1 cellular context compared by ENCODE assay signal in the genomic region with DNA sequence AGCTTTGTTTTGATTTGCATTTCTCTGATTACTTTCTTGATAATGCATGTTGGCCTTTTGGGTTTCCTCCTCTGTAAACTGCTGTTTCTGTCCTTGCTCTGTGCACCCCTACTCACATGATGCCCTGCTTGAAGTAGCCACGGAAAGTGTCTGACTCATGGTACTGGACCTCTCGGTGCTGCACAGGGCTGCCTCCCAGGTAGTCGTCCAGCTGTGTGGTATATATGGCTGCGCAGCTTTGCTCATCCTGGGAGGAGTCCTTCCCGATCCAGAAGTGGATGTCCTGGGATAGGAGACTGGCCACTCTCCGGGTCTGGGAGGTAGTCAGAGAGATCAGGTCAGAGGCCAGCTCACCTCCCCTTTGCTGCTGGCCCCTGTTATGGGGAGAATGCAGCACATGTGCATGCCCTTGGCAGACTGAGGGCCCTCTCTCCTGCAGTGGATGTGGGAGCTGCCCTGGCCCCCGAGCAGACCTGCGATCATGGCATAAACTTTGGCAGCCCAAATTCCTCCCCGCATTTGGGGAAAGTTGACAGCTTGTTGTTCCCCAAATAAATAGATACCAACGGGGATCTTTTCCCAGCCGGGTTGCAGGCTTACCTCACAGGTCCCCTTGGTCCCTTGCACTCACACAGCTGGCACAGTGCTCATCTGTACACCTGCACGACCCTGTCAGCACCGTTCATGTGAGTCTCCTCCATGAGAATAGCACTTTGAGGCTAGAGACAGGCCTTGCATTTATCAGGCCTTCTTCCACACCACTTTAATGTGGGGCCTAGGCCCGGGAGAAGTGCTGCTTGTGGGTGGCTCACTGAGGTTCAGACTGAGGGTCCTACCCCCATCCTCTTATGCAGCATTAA.
TF ChIP-seq lines count a peak whose summit lies in the region.

No MANE protein-coding gene starts in this region.

TF ChIP-seq in IMR-90, 13 proteins besides CTCF, POLR2A, EP300 and RAD21:
- TF ChIP-seq FOS (IDR thresholded peaks at IDR 0.05; ENCODE audit: low read depth, low read length): no peak
- TF ChIP-seq, protein P1, sequence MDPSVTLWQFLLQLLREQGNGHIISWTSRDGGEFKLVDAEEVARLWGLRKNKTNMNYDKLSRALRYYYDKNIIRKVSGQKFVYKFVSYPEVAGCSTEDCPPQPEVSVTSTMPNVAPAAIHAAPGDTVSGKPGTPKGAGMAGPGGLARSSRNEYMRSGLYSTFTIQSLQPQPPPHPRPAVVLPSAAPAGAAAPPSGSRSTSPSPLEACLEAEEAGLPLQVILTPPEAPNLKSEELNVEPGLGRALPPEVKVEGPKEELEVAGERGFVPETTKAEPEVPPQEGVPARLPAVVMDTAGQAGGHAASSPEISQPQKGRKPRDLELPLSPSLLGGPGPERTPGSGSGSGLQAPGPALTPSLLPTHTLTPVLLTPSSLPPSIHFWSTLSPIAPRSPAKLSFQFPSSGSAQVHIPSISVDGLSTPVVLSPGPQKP (IDR thresholded peaks at IDR 0.05; ENCODE audit: borderline replicate concordance, low read depth, low read length): no peak
- TF ChIP-seq BHLHE40 (IDR thresholded peaks at IDR 0.05; ENCODE audit: low read depth, low read length): no peak
- TF ChIP-seq MXI1 (IDR thresholded peaks at IDR 0.05; ENCODE audit: borderline replicate concordance, low read depth, low read length): no peak
- no peak for TF ChIP-seq MAZ (IDR thresholded peaks at IDR 0.05; ENCODE audit: borderline replicate concordance, low read depth, low read length)
- no peak for TF ChIP-seq MAFK (IDR thresholded peaks at IDR 0.05; ENCODE audit: low read depth, low read length)
- TF ChIP-seq RFX5 (IDR thresholded peaks at IDR 0.05; ENCODE audit: low read depth, low read length): no peak
- TF ChIP-seq RCOR1 (IDR thresholded peaks at IDR 0.05; ENCODE audit: insufficient replicate concordance, low read length): no peak
- no peak for TF ChIP-seq SMC3 (IDR thresholded peaks at IDR 0.05; ENCODE audit: low read depth, low read length)
- TF ChIP-seq NFE2L2 (IDR thresholded peaks at IDR 0.05; ENCODE audit: low read depth, low read length): no peak
- no peak for TF ChIP-seq CHD1 (IDR thresholded peaks at IDR 0.05; ENCODE audit: low read depth, low read length)
- TF ChIP-seq, protein P2, sequence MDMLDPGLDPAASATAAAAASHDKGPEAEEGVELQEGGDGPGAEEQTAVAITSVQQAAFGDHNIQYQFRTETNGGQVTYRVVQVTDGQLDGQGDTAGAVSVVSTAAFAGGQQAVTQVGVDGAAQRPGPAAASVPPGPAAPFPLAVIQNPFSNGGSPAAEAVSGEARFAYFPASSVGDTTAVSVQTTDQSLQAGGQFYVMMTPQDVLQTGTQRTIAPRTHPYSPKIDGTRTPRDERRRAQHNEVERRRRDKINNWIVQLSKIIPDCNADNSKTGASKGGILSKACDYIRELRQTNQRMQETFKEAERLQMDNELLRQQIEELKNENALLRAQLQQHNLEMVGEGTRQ (IDR thresholded peaks at IDR 0.05; ENCODE audit: low read depth, low read length): no peak
- no peak for TF ChIP-seq CEBPB (IDR thresholded peaks at IDR 0.05; ENCODE audit: low read depth, low read length)
